12 cellular contexts compared by ENCODE assay signal in the genomic region with DNA sequence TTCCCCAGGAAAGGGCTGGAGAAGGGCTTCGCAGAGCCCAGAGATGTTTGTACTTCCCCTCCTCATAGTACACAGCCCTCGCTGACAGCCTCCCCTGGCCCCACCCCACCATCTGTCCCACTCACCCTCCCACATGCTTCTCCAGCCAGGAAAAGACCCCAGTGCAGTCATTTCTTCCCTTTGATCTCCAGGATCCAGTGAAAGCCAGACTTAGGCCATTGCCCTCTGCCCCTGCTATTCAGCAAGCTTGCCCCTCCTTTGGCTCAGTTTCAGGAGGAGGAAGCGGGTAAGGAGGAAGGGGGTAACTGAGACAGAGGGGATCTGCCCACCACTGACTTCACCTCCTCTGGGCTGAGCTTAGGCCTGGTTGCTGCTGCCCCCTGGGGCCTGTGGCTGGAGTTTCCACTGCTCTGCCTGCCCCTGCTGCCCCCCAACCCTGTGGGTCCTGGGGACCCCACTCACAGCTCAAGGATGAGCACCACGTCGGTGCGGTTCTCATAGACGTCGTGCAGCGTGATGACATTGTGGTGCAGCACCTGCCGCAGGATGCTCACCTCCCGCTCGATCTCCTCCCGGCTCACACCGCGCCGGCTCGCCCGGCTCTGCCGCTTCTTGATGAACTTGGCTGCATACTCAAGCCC.
DNase-seq lines count a peak whose midpoint lies in the region; ATAC-seq and TF ChIP-seq lines count a peak whose summit lies in the region.
"Had no signal": no experiment of that assay in that cellular context is flagged by ENCODE, and none has a peak within 500 bp of the region (broad histone marks: within the 10 kb centered on the region; RNA-seq: fewer than 3 reads in every experiment).

No MANE protein-coding gene starts in this region.

- no peaks in the 10 kb centered on the region for H3K9me3 ChIP-seq in lower lobe of right lung

- no peak for ATAC-seq in stimulated activated naive CD8-positive, alpha-beta T cell treated with anti-CD3 and anti-CD28 coated beads, Interleukin-15, Interleukin-2, amounts not matched to agents 100 U/mL and 50 U/mL, for 24 hours
- ATAC-seq in stimulated activated naive CD8-positive, alpha-beta T cell treated with anti-CD3 and anti-CD28 coated beads, Interleukin-15, amount 100 ng/mL, for 72 hours = no peak
- ATAC-seq in WTC11 (peak; percentile 88), lower lobe of right lung (no peak), HG02759 (IDR thresholded peaks at IDR 0.05; ENCODE audit: unreplicated experiment) (no peak)

- intact Hi-C loops in lower lobe of right lung (cut with DNase I) = no loop called here

- no peaks in the 10 kb centered on the region for H3K36me3 Mint-ChIP-seq in WTC11

- POLR2A ChIA-PET in WTC11 (lab: Charles Lee) = no interaction called here

- H3K9me3 Mint-ChIP-seq in stimulated activated naive CD8-positive, alpha-beta T cell treated with anti-CD3 and anti-CD28 coated beads, Interleukin-15, amount 100 ng/mL, for 72 hours = no peaks in the 10 kb centered on the region
- H3K9me3 Mint-ChIP-seq in WTC11 = no peaks in the 10 kb centered on the region

- CTCF ChIA-PET in WTC11 (lab: Charles Lee) = interaction anchor here (0.5 to 8.0 kb wide), 16 partner anchors 9 to 452 kb away, joined by 3 to 80 read pairs (median 4); no protein-coding TSS in a partner anchor

- no peak overlapping the region for H3K4me3 Mint-ChIP-seq in stimulated activated naive CD8-positive, alpha-beta T cell treated with anti-CD3 and anti-CD28 coated beads, Interleukin-15, amount 100 ng/mL, for 72 hours
- H3K4me3 Mint-ChIP-seq in WTC11 = no peak overlapping the region

- no peaks in the 10 kb centered on the region for H3K27me3 Mint-ChIP-seq in stimulated activated naive CD8-positive, alpha-beta T cell treated with anti-CD3 and anti-CD28 coated beads, Interleukin-15, amount 100 ng/mL, for 72 hours
- no peaks in the 10 kb centered on the region; the same call in 1 of the 2 replicates for H3K27me3 Mint-ChIP-seq in WTC11 (ENCODE audit: low read depth)

- H3K27ac ChIP-seq in lower lobe of right lung = peak overlapping the region; percentile 78
- H3K27ac ChIP-seq: SK-N-MC had no signal

- H3K4me1 ChIP-seq in lower lobe of right lung = peaks cover 58% of the 10 kb centered on the region

- no peak overlapping the region for H3K4me3 ChIP-seq in lower lobe of right lung
- H3K4me3 ChIP-seq: SK-N-MC had no signal

- no peak overlapping the region for H3K27ac Mint-ChIP-seq in stimulated activated naive CD8-positive, alpha-beta T cell treated with anti-CD3 and anti-CD28 coated beads, Interleukin-15, amount 100 ng/mL, for 72 hours
- H3K27ac Mint-ChIP-seq in WTC11 = no peak overlapping the region

- no peaks in the 10 kb centered on the region for H3K27me3 ChIP-seq in lower lobe of right lung (ENCODE audit: low read depth)

- peak; percentile 49; the same call in 1 of the 2 replicates for TF ChIP-seq CTCF in WTC11 (IDR thresholded peaks at IDR 0.05)
- TF ChIP-seq CTCF in lower lobe of right lung (IDR thresholded peaks at IDR 0.05) = no peak

- H3K36me3 ChIP-seq in lower lobe of right lung = no peaks in the 10 kb centered on the region

- peak; percentile 11 for DNase-seq in stimulated activated naive CD8-positive, alpha-beta T cell treated with anti-CD3 and anti-CD28 coated beads, Interleukin-15, Interleukin-2, amounts not matched to agents 100 U/mL and 50 U/mL, for 24 hours
- DNase-seq in stimulated activated naive CD8-positive, alpha-beta T cell treated with anti-CD3 and anti-CD28 coated beads, Interleukin-15, amount 100 ng/mL, for 72 hours = no peak
- DNase-seq in WTC11 (ENCODE audit: low spot score) = peak; percentile 57
- DNase-seq in lower lobe of right lung = no peak
- no peak for DNase-seq in NCI-H526 treated with DMSO at 0.1 percent for 48 hours (lab: John Stamatoyannopoulos, UW)
- DNase-seq in medulla oblongata (ENCODE audit: extremely low spot score) = no peak
- no peak for DNase-seq in amygdala (lab: John Stamatoyannopoulos, UW)
- DNase-seq: AML-193; occipital lobe; stimulated activated CD4-positive, alpha-beta T cell treated with anti-CD3 and anti-CD28 coated beads, Interleukin-4, amount 100 ng/mL, for 24 hours had no signal

- peaks cover 11% of the 10 kb centered on the region for H3K4me1 Mint-ChIP-seq in stimulated activated naive CD8-positive, alpha-beta T cell treated with anti-CD3 and anti-CD28 coated beads, Interleukin-15, amount 100 ng/mL, for 72 hours
- H3K4me1 Mint-ChIP-seq in WTC11 = peaks cover 9% of the 10 kb centered on the region

TF ChIP-seq in WTC11, 78 proteins besides CTCF, POLR2A, EP300 and RAD21:
- TF ChIP-seq, protein P1, sequence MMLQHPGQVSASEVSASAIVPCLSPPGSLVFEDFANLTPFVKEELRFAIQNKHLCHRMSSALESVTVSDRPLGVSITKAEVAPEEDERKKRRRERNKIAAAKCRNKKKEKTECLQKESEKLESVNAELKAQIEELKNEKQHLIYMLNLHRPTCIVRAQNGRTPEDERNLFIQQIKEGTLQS (CRISPR knock-in tag; conservative IDR thresholded peaks at IDR 0.05) = no peak
- no peak for TF ChIP-seq HMGA2 (CRISPR knock-in tag; IDR thresholded peaks at IDR 0.05)
- no peak for TF ChIP-seq ESRRA (CRISPR knock-in tag; IDR thresholded peaks at IDR 0.05; ENCODE audit: borderline replicate concordance)
- TF ChIP-seq OVOL2 (CRISPR knock-in tag; IDR thresholded peaks at IDR 0.05; ENCODE audit: borderline replicate concordance) = no peak

Comparison
In these comparisons a context has a peak if more than half of its experiments do, and no peak if none do; other contexts are left out.
1. DNase-seq: peak in stimulated activated naive CD8-positive, alpha-beta T cell treated with anti-CD3 and anti-CD28 coated beads, Interleukin-15, Interleukin-2, amounts not matched to agents 100 U/mL and 50 U/mL, for 24 hours (single experiment) and WTC11 (single experiment); none in stimulated activated naive CD8-positive, alpha-beta T cell treated with anti-CD3 and anti-CD28 coated beads, Interleukin-15, amount 100 ng/mL, for 72 hours (0 of 2), lower lobe of right lung (single experiment), NCI-H526 treated with DMSO at 0.1 percent for 48 hours (single experiment), medulla oblongata (single experiment) and amygdala (0 of 56).